17 cellular contexts compared by ENCODE assay signal in the genomic region with DNA sequence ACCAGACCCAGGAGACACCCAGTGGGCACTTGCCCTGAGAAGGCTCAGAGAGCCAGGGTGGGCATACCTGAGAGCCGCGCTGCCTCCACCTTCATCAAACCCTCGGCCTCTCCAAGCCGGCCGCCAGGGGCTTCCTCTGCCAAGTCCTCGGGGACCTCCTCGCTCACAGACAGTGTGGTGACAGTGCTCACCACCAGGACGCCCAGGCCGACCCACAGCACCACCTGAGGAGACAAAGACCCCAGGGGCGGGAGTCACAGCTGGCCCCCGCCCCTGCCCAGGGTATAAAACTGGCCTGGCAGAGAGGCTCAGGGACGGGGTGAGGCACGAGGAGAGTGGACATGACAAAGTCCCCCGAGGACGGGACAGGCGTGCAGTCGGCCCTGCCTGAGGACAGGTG. TPM values are rescaled to one million over a fixed set of nuclear protein-coding genes. Genes with fewer than 3 reads are reported as not detected.
DNase-seq lines count a peak whose midpoint lies in the region; ATAC-seq and TF ChIP-seq lines count a peak whose summit lies in the region.
"Had no signal": no experiment of that assay in that cellular context is flagged by ENCODE, and none has a peak within 500 bp of the region (broad histone marks: within the 10 kb centered on the region; RNA-seq: fewer than 3 reads in every experiment).

No MANE protein-coding gene starts in this region.

- no peak overlapping the region for H4K5ac ChIP-seq in IMR-90 (ENCODE audit: low read depth, low read length)

- H2BK5ac ChIP-seq in IMR-90 (ENCODE audit: low read depth, low read length, poor library complexity, severe bottlenecking) (no peak overlapping the region), neuronal stem cell (ENCODE audit: low read length) (no peak overlapping the region)

- TF ChIP-seq CTCF in IMR-90 (conservative IDR thresholded peaks at IDR 0.05; ENCODE audit: low read depth, low read length), result no peak

- no peak overlapping the region for H2BK20ac ChIP-seq in IMR-90 (ENCODE audit: low read depth, low read length)

- intact Hi-C loops in Right ventricle myocardium inferior (cut with DNase I) (no loop called here), left ventricle myocardium superior (cut with micrococcal nuclease) (no loop called here), IMR-90 (cut with micrococcal nuclease) (no loop called here)

- no peak overlapping the region for H3K4ac ChIP-seq in IMR-90 (ENCODE audit: low read depth, low read length)
- no peak overlapping the region for H3K4ac ChIP-seq in neuronal stem cell (ENCODE audit: low read length)

- DNase-seq in Right ventricle myocardium inferior (ENCODE audit: missing footprints) (peak; percentile 52), left ventricle myocardium superior (no peak), IMR-90 (no peak), neuronal stem cell (ENCODE audit: low spot score) (no peak)
- no peak for DNase-seq in activated CD4-positive, CD25-positive, alpha-beta regulatory T cell treated with anti-CD3 and anti-CD28 coated beads, Interleukin-2, amount 50 U/mL, for 72 hours
- DNase-seq: C1 segment of cervical spinal cord; Calu3; CD4-positive, alpha-beta memory T cell; COR-L47; DMS53; DMS79 treated with DMSO at 0.1 percent for 48 hours; GF-D8; GM23248; H7; HCEC 1CT had no signal

- H2AK5ac ChIP-seq in IMR-90 (ENCODE audit: low read depth, low read length) (no peak overlapping the region), neuronal stem cell (ENCODE audit: low read depth, low read length) (peak overlapping the region; percentile 2)

- H2BK15ac ChIP-seq in IMR-90 (ENCODE audit: low read depth, low read length) (no peak overlapping the region), neuronal stem cell (ENCODE audit: low read length) (no peak overlapping the region)

- H2BK12ac ChIP-seq in neuronal stem cell (ENCODE audit: low read length), result no peak overlapping the region

- H4K8ac ChIP-seq in IMR-90 (ENCODE audit: low read depth in 2 of 2, low read length in 2 of 2), result no peak overlapping the region
- H4K8ac ChIP-seq in neuronal stem cell (ENCODE audit: low read depth, low read length), result no peak overlapping the region

- dilution Hi-C loops in IMR-90 (cut with HindIII; ENCODE audit: low sequenced_read_pairs, unreplicated experiment), result no loop called here

- H3K4me2 ChIP-seq in IMR-90 (ENCODE audit: low read depth, low read length) (no peak overlapping the region), neuronal stem cell (ENCODE audit: insufficient read depth, low read length, poor library complexity, severe bottlenecking) (no peak overlapping the region)

- no peak overlapping the region for H3K18ac ChIP-seq in IMR-90 (ENCODE audit: low read depth, low read length)
- no peak overlapping the region for H3K18ac ChIP-seq in neuronal stem cell (ENCODE audit: low read length)

- no peak overlapping the region for H3K14ac ChIP-seq in IMR-90 (replicated peaks; ENCODE audit: low read depth, low read length)
- no peak overlapping the region for H3K14ac ChIP-seq in neuronal stem cell (ENCODE audit: low read length)

- no peaks in the 10 kb centered on the region for H3K9me1 ChIP-seq in IMR-90 (ENCODE audit: insufficient read depth, low read length)

- H3K27me3 ChIP-seq in IMR-90 (ENCODE audit: control insufficient read depth, insufficient read depth, low read length) (no peaks in the 10 kb centered on the region), neuronal stem cell (ENCODE audit: control insufficient read depth in 3 of 3, insufficient read depth in 3 of 3, low read depth in 1 of 3, low read length in 3 of 3) (no peaks in the 10 kb centered on the region)

- peak overlapping the region; percentile 58 for H2AK9ac ChIP-seq in IMR-90 (replicated peaks; ENCODE audit: low read depth, low read length, poor library complexity)

- H2BK120ac ChIP-seq in IMR-90 (ENCODE audit: low read depth, low read length) (no peak overlapping the region), neuronal stem cell (ENCODE audit: low read depth, low read length) (no peak overlapping the region)

- no peak overlapping the region for H3K9ac ChIP-seq in IMR-90 (ENCODE audit: low read depth, low read length)
- H3K9ac ChIP-seq in neuronal stem cell (ENCODE audit: low read depth, low read length, poor library complexity), result no peak overlapping the region
- H3K9ac ChIP-seq: GM23248 had no signal

- TF ChIP-seq POLR2A in IMR-90 (IDR thresholded peaks at IDR 0.05; ENCODE audit: low read depth, low read length), result no peak

- H3K79me1 ChIP-seq in IMR-90 (ENCODE audit: low read depth in 1 of 2, low read length in 2 of 2) (peaks cover 0 to 3% of the 10 kb centered on the region in 2 experiments; a peak in 1 of 4 replicates), neuronal stem cell (ENCODE audit: low read depth, low read length) (peaks cover 6% of the 10 kb centered on the region)

- in situ Hi-C loops in IMR-90 (cut with MboI; ENCODE audit: low sequenced_read_pairs), result no loop called here

- POLR2A ChIA-PET in IMR-90 (lab: Charles Lee; ENCODE audit: unreplicated experiment), result no interaction called here

- peaks cover 57% of the 10 kb centered on the region for H3K36me3 ChIP-seq in IMR-90 (ENCODE audit: control insufficient read depth, insufficient read depth, low read length)
- H3K36me3 ChIP-seq in neuronal stem cell (replicated peaks in 1 of 2; ENCODE audit: control insufficient read depth in 2 of 2, insufficient read depth in 2 of 2, low read length in 2 of 2), result peaks cover 10 to 55% of the 10 kb centered on the region in 2 donors

- peaks cover 7% of the 10 kb centered on the region for H4K20me1 ChIP-seq in IMR-90 (ENCODE audit: insufficient read depth, low read length)

- H4K91ac ChIP-seq in IMR-90 (ENCODE audit: insufficient read depth, low read depth, low read length) (no peak overlapping the region), neuronal stem cell (ENCODE audit: low read depth, low read length, poor library complexity) (no peak overlapping the region)

- ATAC-seq in Right ventricle myocardium inferior (no peak), left ventricle myocardium superior (no peak), IMR-90 (ENCODE audit: low read depth) (no peak), GM21381 (IDR thresholded peaks at IDR 0.05; ENCODE audit: unreplicated experiment) (no peak)

- no peak for TF ChIP-seq RAD21 in IMR-90 (IDR thresholded peaks at IDR 0.05; ENCODE audit: low read length)

- H3K23ac ChIP-seq in IMR-90 (ENCODE audit: low read depth, low read length), result no peak overlapping the region
- H3K23ac ChIP-seq in neuronal stem cell (ENCODE audit: low read depth, low read length, poor library complexity), result peak overlapping the region; percentile 97

- CTCF ChIA-PET in IMR-90 (lab: Yijun Ruan, JAX), result no interaction called here

- WGBS in IMR-90 (ENCODE audit: extremely low coverage in 2 of 2, insufficient read length in 1 of 2), 2 experiments, result 97% methylated on average over 13 of the region's 17 CpGs; no CpG with 5 or more reads in 1 of the 2 experiments
- WGBS in neuronal stem cell (ENCODE audit: extremely low coverage in 2 of 2, insufficient read length in 2 of 2, insufficient replicate concordance in 1 of 2), 2 donors, result no CpG with 5 or more reads among the region's 17 CpGs

- H3K9me3 ChIP-seq in IMR-90 (ENCODE audit: control insufficient read depth, insufficient read depth, low read length), result no peaks in the 10 kb centered on the region
- no peaks in the 10 kb centered on the region for H3K9me3 ChIP-seq in neuronal stem cell (replicated peaks in 1 of 2; ENCODE audit: control insufficient read depth in 2 of 2, insufficient read depth in 1 of 2, low read depth in 1 of 2, low read length in 2 of 2)

- H3K4me1 ChIP-seq in IMR-90 (ENCODE audit: control insufficient read depth, insufficient read depth, low read length), result peaks cover 7% of the 10 kb centered on the region
- peaks cover 0 to 2% of the 10 kb centered on the region in 2 donors for H3K4me1 ChIP-seq in neuronal stem cell (ENCODE audit: control insufficient read depth in 2 of 2, insufficient read depth in 1 of 2, low read depth in 1 of 2, low read length in 2 of 2)

- H3K4me3 ChIP-seq in IMR-90 (ENCODE audit: insufficient read depth, low read depth, low read length), result no peak overlapping the region
- H3K4me3 ChIP-seq in neuronal stem cell (ENCODE audit: low read length in 2 of 2), result no peak overlapping the region
- H3K4me3 ChIP-seq: GM23248 had no signal

- no TSS peak for BruUV-seq in IMR-90 (replicated peaks; lab: Mats Ljungman, UMichigan)

- H3K27ac ChIP-seq in IMR-90 (ENCODE audit: insufficient read depth, low read length), result no peak overlapping the region
- no peak overlapping the region for H3K27ac ChIP-seq in neuronal stem cell (replicated peaks; ENCODE audit: low read length)
- H3K27ac ChIP-seq: 22Rv1, GM23248 had no signal

- no peak overlapping the region for H3K56ac ChIP-seq in IMR-90 (ENCODE audit: extremely low read depth, insufficient read depth, low read length)

- no peak overlapping the region for H2AFZ ChIP-seq in IMR-90 (replicated peaks; ENCODE audit: low read length, poor library complexity)
- no peak overlapping the region for H2AFZ ChIP-seq in neuronal stem cell (ENCODE audit: low read length)
- H2AFZ ChIP-seq: GM23248 had no signal

RNA-seq across cellular contexts. Expression of gene NDUFAF8, which starts 21.1 kb away (rescaled TPM):
- total RNA-seq in Right ventricle myocardium inferior, result 58.0 TPM
- 53.7 TPM for total RNA-seq in left ventricle myocardium superior
- 11.1 and 21.1 TPM in 2 replicates for total RNA-seq in IMR-90 (2012; rRNA removed)
- 65.0 and 80.0 TPM in 2 replicates for polyA plus RNA-seq in IMR-90 (2012; rRNA removed)
- polyA plus RNA-seq in IMR-90 (2012; cell fraction: cytosol; rRNA removed), result 64.0 and 137 TPM in 2 replicates
- polyA plus RNA-seq in IMR-90 (2012; cell fraction: nucleus; rRNA removed; ENCODE audit: low replicate concordance), result 31.0 and 41.1 TPM in 2 replicates
- polyA plus RNA-seq in neuronal stem cell (2013, experiment 1 of 2), result 79.2 TPM
- polyA plus RNA-seq in neuronal stem cell (2013, experiment 2 of 2), result 73.1 TPM

RNA-seq across cellular contexts. Expression of gene TEPSIN, which starts 21.3 kb away (rescaled TPM):
- total RNA-seq in Right ventricle myocardium inferior, result 11.1 TPM
- total RNA-seq in left ventricle myocardium superior, result 13.8 TPM
- total RNA-seq in IMR-90 (2012; rRNA removed), result 3.2 and 3.3 TPM in 2 replicates
- 28.1 and 36.1 TPM in 2 replicates for polyA plus RNA-seq in IMR-90 (2012; rRNA removed)
- polyA plus RNA-seq in IMR-90 (2012; cell fraction: cytosol; rRNA removed), result 9.0 and 13.3 TPM in 2 replicates
- polyA plus RNA-seq in IMR-90 (2012; cell fraction: nucleus; rRNA removed; ENCODE audit: low replicate concordance), result 230 and 545 TPM in 2 replicates
- polyA plus RNA-seq in neuronal stem cell (2013, experiment 1 of 2), result 14.7 TPM
- polyA plus RNA-seq in neuronal stem cell (2013, experiment 2 of 2), result 14.2 TPM

RNA-seq across cellular contexts. Expression of gene SLC38A10, which starts 34.9 kb away (rescaled TPM):
- total RNA-seq in Right ventricle myocardium inferior (44.6 TPM), left ventricle myocardium superior (46.6 TPM), IMR-90 (2012; rRNA removed) (12.7 and 14.2 TPM in 2 replicates)
- 46.7 and 53.2 TPM in 2 replicates for polyA plus RNA-seq in IMR-90 (2012; rRNA removed)
- polyA plus RNA-seq in IMR-90 (2012; cell fraction: cytosol; rRNA removed), result 40.4 and 68.1 TPM in 2 replicates
- 86.4 and 189 TPM in 2 replicates for polyA plus RNA-seq in IMR-90 (2012; cell fraction: nucleus; rRNA removed; ENCODE audit: low replicate concordance)
- 7.2 TPM for polyA plus RNA-seq in neuronal stem cell (2013, experiment 1 of 2)
- 7.3 TPM for polyA plus RNA-seq in neuronal stem cell (2013, experiment 2 of 2)

RNA-seq across cellular contexts. Expression of gene CEP131, which starts 37.4 kb away (rescaled TPM):
- total RNA-seq in Right ventricle myocardium inferior, result 8.9 TPM
- 13.6 TPM for total RNA-seq in left ventricle myocardium superior
- 4.8 and 5.3 TPM in 2 replicates for total RNA-seq in IMR-90 (2012; rRNA removed)
- 9.6 and 12.3 TPM in 2 replicates for polyA plus RNA-seq in IMR-90 (2012; rRNA removed)
- polyA plus RNA-seq in IMR-90 (2012; cell fraction: cytosol; rRNA removed), result 11.3 and 16.9 TPM in 2 replicates
- polyA plus RNA-seq in IMR-90 (2012; cell fraction: nucleus; rRNA removed; ENCODE audit: low replicate concordance), result 57.2 and 102 TPM in 2 replicates
- polyA plus RNA-seq in neuronal stem cell (2013, experiment 1 of 2), result 14.7 TPM
- 14.1 TPM for polyA plus RNA-seq in neuronal stem cell (2013, experiment 2 of 2)
